ENCODE assay signal across 28 cellular contexts in the genomic region with DNA sequence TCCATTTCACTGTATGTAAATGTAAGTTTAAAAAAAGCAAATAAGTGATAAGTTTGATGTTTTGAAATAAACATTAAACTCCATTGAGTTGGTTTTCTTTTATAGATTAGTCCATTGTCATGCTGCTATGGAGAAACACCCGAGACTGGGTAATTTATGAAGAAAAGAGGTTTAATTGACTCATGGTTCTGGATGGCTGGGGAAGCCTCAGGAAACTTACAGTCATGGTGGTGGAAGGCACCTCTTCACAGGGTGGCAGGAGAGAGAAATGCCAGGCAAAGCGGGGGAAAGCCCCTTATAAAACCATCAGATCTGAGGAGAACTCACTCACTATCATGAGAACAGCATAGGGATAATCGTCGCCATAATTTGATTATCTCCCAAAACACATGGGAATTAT. TPM values are rescaled to one million over a fixed set of nuclear protein-coding genes. Genes with fewer than 3 reads are reported as not detected.
DNase-seq lines count a peak whose midpoint lies in the region; ATAC-seq, FAIRE-seq and TF ChIP-seq lines count a peak whose summit lies in the region.
"Had no signal": no experiment of that assay in that cellular context is flagged by ENCODE, and none has a peak within 500 bp of the region (broad histone marks: within the 10 kb centered on the region; RNA-seq: fewer than 3 reads in every experiment).

No MANE protein-coding gene starts in this region.

- POLR2A ChIA-PET in activated CD4-positive, alpha-beta T cell treated with anti-CD3 and anti-CD28 coated beads for 36 hours (lab: Charles Lee), result no interaction called here
- POLR2A ChIA-PET in activated CD4-positive, alpha-beta T cell treated with anti-CD3 and anti-CD28 coated beads, Interleukin-2, amount 10 ng/mL, durations not matched to agents 7 days and 5 days (lab: Charles Lee), result no interaction called here
- POLR2A ChIA-PET in K562 (lab: Yijun Ruan, JAX), result no interaction called here

- no peak for FAIRE-seq in K562 (lab: Jason Lieb, UNC)
- FAIRE-seq: A204.1, GM12878, GM12892, GM19239 had no signal

- H3K27ac Mint-ChIP-seq in activated CD4-positive, alpha-beta T cell treated with anti-CD3 and anti-CD28 coated beads for 36 hours, result no peak overlapping the region
- H3K27ac Mint-ChIP-seq in activated CD4-positive, alpha-beta T cell treated with anti-CD3 and anti-CD28 coated beads, Interleukin-2, amount 10 ng/mL, durations not matched to agents 7 days and 5 days, result no peak overlapping the region
- peak overlapping the region; percentile 33 for H3K27ac Mint-ChIP-seq in activated naive CD4-positive, alpha-beta T cell treated with anti-CD3 and anti-CD28 coated beads, Interleukin-2, amount 50 U/mL, for 24 hours
- no peak overlapping the region for H3K27ac Mint-ChIP-seq in activated naive CD4-positive, alpha-beta T cell treated with anti-CD3 and anti-CD28 coated beads, Interleukin-2, amount 10 ng/mL, durations not matched to agents 7 days and 5 days
- no peak overlapping the region for H3K27ac Mint-ChIP-seq in activated T-helper 17 cell treated with anti-CD3 and anti-CD28 coated beads, Interleukin-2, amount 50 U/mL, for 72 hours
- H3K27ac Mint-ChIP-seq: CD14-positive monocyte; CD4-positive, CD25-positive, alpha-beta regulatory T cell; CD8-positive, alpha-beta memory T cell had no signal

- peaks cover 8 to 10% of the 10 kb centered on the region in 2 experiments; a peak in 4 of 5 replicates for H3K4me1 ChIP-seq in K562 (replicated peaks in 1 of 2; ENCODE audit: control insufficient read depth in 2 of 2, insufficient read depth in 2 of 2, low read length in 2 of 2)
- H3K4me1 ChIP-seq: BE2C had no signal

- no peak for TF ChIP-seq CTCF in K562 (IDR thresholded peaks at IDR 0.05 in 2 of 3, conservative IDR thresholded peaks at IDR 0.05 in 1 of 3; ENCODE audit: insufficient read depth in 2 of 3, low read depth in 1 of 3, low read length in 3 of 3)

- no peaks in the 10 kb centered on the region; the same call in 2 of the 3 replicates for H3K79me2 ChIP-seq in K562 (ENCODE audit: control insufficient read depth, insufficient read depth, low read length)

- no peak overlapping the region for H3K4me2 ChIP-seq in K562 (ENCODE audit: insufficient read depth, low read length)
- H3K4me2 ChIP-seq: BLaER1 had no signal

- CTCF ChIA-PET in activated CD4-positive, alpha-beta T cell treated with anti-CD3 and anti-CD28 coated beads for 36 hours (lab: Charles Lee), result interaction anchor here (0.6 to 0.7 kb wide), 2 partner anchors 163 to 777 kb away, joined by 3 to 4 read pairs; no protein-coding TSS in a partner anchor
- CTCF ChIA-PET in activated CD4-positive, alpha-beta T cell treated with anti-CD3 and anti-CD28 coated beads, Interleukin-2, amount 10 ng/mL, durations not matched to agents 7 days and 5 days (lab: Charles Lee), result no interaction called here
- CTCF ChIA-PET in activated naive CD4-positive, alpha-beta T cell treated with anti-CD3 and anti-CD28 coated beads, Interleukin-2, amount 10 ng/mL, durations not matched to agents 7 days and 5 days (lab: Charles Lee), result no interaction called here
- CTCF ChIA-PET in K562 (lab: Yijun Ruan, JAX; ENCODE audit: low intra/inter-chr PET ratio), result no interaction called here

- H3K36me3 ChIP-seq in K562 (ENCODE audit: control insufficient read depth, insufficient read depth, low read length), result no peaks in the 10 kb centered on the region; the same call in 2 of the 3 replicates
- H3K36me3 ChIP-seq: BE2C, BLaER1 had no signal

- no peak overlapping the region for H3K4me3 Mint-ChIP-seq in activated CD4-positive, alpha-beta T cell treated with anti-CD3 and anti-CD28 coated beads for 36 hours
- no peak overlapping the region for H3K4me3 Mint-ChIP-seq in activated CD4-positive, alpha-beta T cell treated with anti-CD3 and anti-CD28 coated beads, Interleukin-2, amount 10 ng/mL, durations not matched to agents 7 days and 5 days
- H3K4me3 Mint-ChIP-seq in activated naive CD4-positive, alpha-beta T cell treated with anti-CD3 and anti-CD28 coated beads, Interleukin-2, amount 50 U/mL, for 24 hours, result no peak overlapping the region
- H3K4me3 Mint-ChIP-seq in activated naive CD4-positive, alpha-beta T cell treated with anti-CD3 and anti-CD28 coated beads, Interleukin-2, amount 10 ng/mL, durations not matched to agents 7 days and 5 days, result no peak overlapping the region
- no peak overlapping the region for H3K4me3 Mint-ChIP-seq in activated T-helper 17 cell treated with anti-CD3 and anti-CD28 coated beads, Interleukin-2, amount 50 U/mL, for 72 hours
- H3K4me3 Mint-ChIP-seq: CD4-positive, alpha-beta memory T cell; CD4-positive, CD25-positive, alpha-beta regulatory T cell; CD8-positive, alpha-beta memory T cell had no signal

- H4K20me1 ChIP-seq in K562 (replicated peaks; ENCODE audit: control insufficient read depth, insufficient read depth, low read length), result no peaks in the 10 kb centered on the region
- H4K20me1 ChIP-seq: BLaER1 had no signal

- BruUV-seq in K562 (replicated peaks; lab: Mats Ljungman, UMichigan), result no TSS peak

- no peaks in the 10 kb centered on the region for H3K27me3 ChIP-seq in K562 (ENCODE audit: control insufficient read depth in 2 of 2, insufficient read depth in 2 of 2, low read length in 2 of 2)
- H3K27me3 ChIP-seq: BLaER1 had no signal

- H2AFZ ChIP-seq in K562 (ENCODE audit: low read depth, low read length), result peak overlapping the region; percentile 29

- peaks cover 5% of the 10 kb centered on the region for H3K4me1 Mint-ChIP-seq in activated CD4-positive, alpha-beta T cell treated with anti-CD3 and anti-CD28 coated beads for 36 hours
- H3K4me1 Mint-ChIP-seq in activated CD4-positive, alpha-beta T cell treated with anti-CD3 and anti-CD28 coated beads, Interleukin-2, amount 10 ng/mL, durations not matched to agents 7 days and 5 days, result peaks cover 12% of the 10 kb centered on the region
- peaks cover 7% of the 10 kb centered on the region for H3K4me1 Mint-ChIP-seq in activated naive CD4-positive, alpha-beta T cell treated with anti-CD3 and anti-CD28 coated beads, Interleukin-2, amount 50 U/mL, for 24 hours
- peaks cover 9% of the 10 kb centered on the region for H3K4me1 Mint-ChIP-seq in activated naive CD4-positive, alpha-beta T cell treated with anti-CD3 and anti-CD28 coated beads, Interleukin-2, amount 10 ng/mL, durations not matched to agents 7 days and 5 days
- H3K4me1 Mint-ChIP-seq in activated T-helper 17 cell treated with anti-CD3 and anti-CD28 coated beads, Interleukin-2, amount 50 U/mL, for 72 hours, result peaks cover 13% of the 10 kb centered on the region

- no peaks in the 10 kb centered on the region for H3K9me3 Mint-ChIP-seq in activated CD4-positive, alpha-beta T cell treated with anti-CD3 and anti-CD28 coated beads for 36 hours (ENCODE audit: low read depth)
- H3K9me3 Mint-ChIP-seq in activated CD4-positive, alpha-beta T cell treated with anti-CD3 and anti-CD28 coated beads, Interleukin-2, amount 10 ng/mL, durations not matched to agents 7 days and 5 days, result no peaks in the 10 kb centered on the region
- H3K9me3 Mint-ChIP-seq in activated naive CD4-positive, alpha-beta T cell treated with anti-CD3 and anti-CD28 coated beads, Interleukin-2, amount 50 U/mL, for 24 hours, result no peaks in the 10 kb centered on the region
- peaks cover 1% of the 10 kb centered on the region for H3K9me3 Mint-ChIP-seq in activated naive CD4-positive, alpha-beta T cell treated with anti-CD3 and anti-CD28 coated beads, Interleukin-2, amount 10 ng/mL, durations not matched to agents 7 days and 5 days
- H3K9me3 Mint-ChIP-seq in activated T-helper 17 cell treated with anti-CD3 and anti-CD28 coated beads, Interleukin-2, amount 50 U/mL, for 72 hours, result no peaks in the 10 kb centered on the region
- H3K9me3 Mint-ChIP-seq: CD4-positive, CD25-positive, alpha-beta regulatory T cell had no signal

- peaks cover 9% of the 10 kb centered on the region for H3K27me3 Mint-ChIP-seq in activated CD4-positive, alpha-beta T cell treated with anti-CD3 and anti-CD28 coated beads for 36 hours
- H3K27me3 Mint-ChIP-seq in activated CD4-positive, alpha-beta T cell treated with anti-CD3 and anti-CD28 coated beads, Interleukin-2, amount 10 ng/mL, durations not matched to agents 7 days and 5 days, result peaks cover 26% of the 10 kb centered on the region
- peaks cover 2% of the 10 kb centered on the region for H3K27me3 Mint-ChIP-seq in activated naive CD4-positive, alpha-beta T cell treated with anti-CD3 and anti-CD28 coated beads, Interleukin-2, amount 50 U/mL, for 24 hours
- peaks cover 50% of the 10 kb centered on the region for H3K27me3 Mint-ChIP-seq in activated naive CD4-positive, alpha-beta T cell treated with anti-CD3 and anti-CD28 coated beads, Interleukin-2, amount 10 ng/mL, durations not matched to agents 7 days and 5 days
- no peaks in the 10 kb centered on the region for H3K27me3 Mint-ChIP-seq in activated T-helper 17 cell treated with anti-CD3 and anti-CD28 coated beads, Interleukin-2, amount 50 U/mL, for 72 hours

- TF ChIP-seq RAD21 in K562 (CRISPR knock-in tag; conservative IDR thresholded peaks at IDR 0.05 in 1 of 2, IDR thresholded peaks at IDR 0.05 in 1 of 2), result no peak

- peak overlapping the region in 1 of 2 experiments; percentile 24; a peak in 1 of 4 replicates for H3K9ac ChIP-seq in K562 (ENCODE audit: insufficient read depth in 1 of 2, low read depth in 2 of 2, low read length in 2 of 2)
- H3K9ac ChIP-seq: BLaER1 had no signal

- 33% methylated on average over 4 of the region's 4 CpGs for WGBS in K562 (ENCODE audit: insufficient coverage, low coverage, missing lambda C conversion rate)

- no peaks in the 10 kb centered on the region for H3K36me3 Mint-ChIP-seq in activated CD4-positive, alpha-beta T cell treated with anti-CD3 and anti-CD28 coated beads for 36 hours (ENCODE audit: low read depth)
- no peaks in the 10 kb centered on the region for H3K36me3 Mint-ChIP-seq in activated CD4-positive, alpha-beta T cell treated with anti-CD3 and anti-CD28 coated beads, Interleukin-2, amount 10 ng/mL, durations not matched to agents 7 days and 5 days (ENCODE audit: low read depth)
- H3K36me3 Mint-ChIP-seq in activated naive CD4-positive, alpha-beta T cell treated with anti-CD3 and anti-CD28 coated beads, Interleukin-2, amount 50 U/mL, for 24 hours, result no peaks in the 10 kb centered on the region
- no peaks in the 10 kb centered on the region for H3K36me3 Mint-ChIP-seq in activated naive CD4-positive, alpha-beta T cell treated with anti-CD3 and anti-CD28 coated beads, Interleukin-2, amount 10 ng/mL, durations not matched to agents 7 days and 5 days
- no peaks in the 10 kb centered on the region for H3K36me3 Mint-ChIP-seq in activated T-helper 17 cell treated with anti-CD3 and anti-CD28 coated beads, Interleukin-2, amount 50 U/mL, for 72 hours (ENCODE audit: low read depth)
- H3K36me3 Mint-ChIP-seq: CD14-positive monocyte; CD4-positive, alpha-beta memory T cell; CD4-positive, CD25-positive, alpha-beta regulatory T cell had no signal

- no peak for ATAC-seq in activated CD4-positive, alpha-beta T cell treated with anti-CD3 and anti-CD28 coated beads for 36 hours
- ATAC-seq in activated T-helper 17 cell treated with anti-CD3 and anti-CD28 coated beads, Interleukin-2, amount 50 U/mL, for 72 hours (replicated peaks), result peak; percentile 23
- ATAC-seq in K562, result no peak
- ATAC-seq: GM12878 had no signal

- TF ChIP-seq EP300 in K562 (IDR thresholded peaks at IDR 0.05; ENCODE audit: low read length), result no peak

- DNase-seq in activated CD4-positive, alpha-beta T cell treated with anti-CD3 and anti-CD28 coated beads for 36 hours, result peak; percentile 13
- DNase-seq in activated CD4-positive, alpha-beta T cell treated with anti-CD3 and anti-CD28 coated beads, Interleukin-2, amount 10 ng/mL, durations not matched to agents 7 days and 5 days, result no peak
- DNase-seq in activated naive CD4-positive, alpha-beta T cell treated with anti-CD3 and anti-CD28 coated beads, Interleukin-2, amount 10 ng/mL, durations not matched to agents 7 days and 5 days, result no peak
- DNase-seq in K562 (ENCODE audit: extremely low read depth in 1 of 4, low spot score in 3 of 4) (no peak), anterior cingulate cortex (lab: John Stamatoyannopoulos, UW) (no peak)
- DNase-seq: 8988T; ACHN; BE2C; C1 segment of cervical spinal cord; CD4-positive, alpha-beta memory T cell; CD4-positive, CD25-positive, alpha-beta regulatory T cell; CD8-positive, alpha-beta memory T cell; COR-L47; DMS 273 treated with DMSO at 0.1 percent for 48 hours; DMS153; DMS53; DMS79; DND-41; EL; GDM1 had no signal

- H3K27ac ChIP-seq in K562 (ENCODE audit: extremely low read depth, low read depth, low read length), result no peak overlapping the region; the same call in 2 of the 3 replicates
- H3K27ac ChIP-seq: BLaER1 had no signal

- in situ Hi-C loops in K562 (cut with MboI), result no loop called here

- intact Hi-C loops in activated CD4-positive, alpha-beta T cell treated with anti-CD3 and anti-CD28 coated beads for 36 hours (cut with DNase I, micrococcal nuclease), result no loop called here
- intact Hi-C loops in K562 (cut with micrococcal nuclease), result loop anchor here (10.0 kb wide), 1 partner anchor 47 kb away; the partner anchor contains the start of gene OXA1L

- H3K9me3 ChIP-seq in K562 (replicated peaks; ENCODE audit: control insufficient read depth, insufficient read depth, low read depth, low read length), result no peaks in the 10 kb centered on the region; the same call in 1 of the 2 replicates
- H3K9me3 ChIP-seq: BE2C had no signal

- no peak for TF ChIP-seq POLR2A in K562 (conservative IDR thresholded peaks at IDR 0.05)

- H3K9me1 ChIP-seq in K562 (ENCODE audit: control insufficient read depth, insufficient read depth, low read length), result no peaks in the 10 kb centered on the region

- no peak overlapping the region for H3K4me3 ChIP-seq in K562
- H3K4me3 ChIP-seq: BLaER1, GM12878 had no signal

RNA-seq across cellular contexts. Expression of gene OXA1L, which starts 48.4 kb away (rescaled TPM):
- 100 to 1,000 TPM; 136 to 148 TPM for total RNA-seq in activated CD4-positive, alpha-beta T cell treated with anti-CD3 and anti-CD28 coated beads for 36 hours
- 100 to 1,000 TPM; 122 to 141 TPM for total RNA-seq in activated CD4-positive, alpha-beta T cell treated with anti-CD3 and anti-CD28 coated beads, Interleukin-2, amount 10 ng/mL, durations not matched to agents 7 days and 5 days
- 100 to 1,000 TPM; 110 to 152 TPM for total RNA-seq in activated T-helper 17 cell treated with anti-CD3 and anti-CD28 coated beads, Interleukin-2, amount 50 U/mL, for 72 hours
- total RNA-seq in K562 (2011; cell fraction: chromatin; rRNA removed; ENCODE audit: low replicate concordance), result 185 and 201 TPM in 2 replicates
- 139 and 158 TPM in 2 replicates for total RNA-seq in K562 (2011; cell fraction: nucleolus; rRNA removed)
- total RNA-seq in K562 (2011; cell fraction: nucleoplasm; rRNA removed), result 191 and 256 TPM in 2 replicates
- total RNA-seq in K562 (2014; rRNA removed) (145 and 157 TPM in 2 replicates), K562 (2014; rRNA removed; fragmentation: Illumina TruSeq; extraction: Trizol) (99.6 and 100 TPM in 2 replicates), K562 (2015; rRNA removed; fragmentation: Illumina TruSeq; extraction: Trizol) (115 TPM in 2 replicates), K562 (2021) (119 and 125 TPM in 2 replicates)
- polyA plus RNA-seq in K562 (2011; rRNA removed) (166 and 183 TPM in 2 replicates), K562 (2014; fragmentation: Illumina TruSeq; extraction: Trizol) (204 and 210 TPM in 2 replicates), K562 (2014; fragmentation: Nextera tagmentation; extraction: Ambion mirVana) (100 to 1,000 TPM; 137 to 166 TPM), K562 (2014; rRNA removed) (195 and 210 TPM in 2 replicates)
- 170 and 202 TPM in 2 replicates for polyA plus RNA-seq in K562 (2011; cell fraction: cytosol; rRNA removed)
- polyA plus RNA-seq in K562 (2011; cell fraction: nucleus; rRNA removed), result 331 and 388 TPM in 2 replicates
- polyA plus RNA-seq in K562 (2012), result 129 and 159 TPM in 2 replicates
- 103 and 117 TPM in 2 replicates for polyA minus RNA-seq in K562 (2011; rRNA and poly(A)+ RNA removed)
- 64.9 and 65.9 TPM in 2 replicates for polyA minus RNA-seq in K562 (2011; cell fraction: cytosol; rRNA and poly(A)+ RNA removed)
- polyA minus RNA-seq in K562 (2011; cell fraction: nucleus; rRNA and poly(A)+ RNA removed), result 81.6 and 132 TPM in 2 replicates
